Comparison of ENCODE assay signal across 16 cellular contexts in genomic region chr12:89281534-89281857, GRCh38.
A peak's percentile ranks its signal among the peaks of the same experiment; 100 is the strongest.
DNase-seq lines count a peak whose midpoint lies in the region; ATAC-seq and TF ChIP-seq lines count a peak whose summit lies in the region.
"Had no signal": no experiment of that assay in that cellular context is flagged by ENCODE, and none has a peak within 500 bp of the region (broad histone marks: within the 10 kb centered on the region; RNA-seq: fewer than 3 reads in every experiment).

No MANE protein-coding gene starts in this region.

- peak overlapping the region in 7 of 11 experiments; percentile 11 to 69 (median 61); a peak in 10 of 22 replicates for H3K9ac ChIP-seq in BLaER1 treated with 17β-estradiol and CSF1 and Interleukin-3, amounts not matched to agents 10 nM and 100 nM
- H3K9ac ChIP-seq: KMS-11 had no signal

- peak overlapping the region; percentile 22 to 74 (median 61); a peak in 20 of 22 replicates for H3K4me2 ChIP-seq in BLaER1 treated with 17β-estradiol and CSF1 and Interleukin-3, amounts not matched to agents 10 nM and 100 nM
- H3K4me2 ChIP-seq: KMS-11 had no signal

- no peaks in the 10 kb centered on the region for H3K9me3 ChIP-seq in A673 (ENCODE audit: low read depth, low read length, poor library complexity, severe bottlenecking)
- peaks cover 0 to 17% (median 0%) of the 10 kb centered on the region in 11 experiments; a peak in 7 of 22 replicates for H3K9me3 ChIP-seq in BLaER1 treated with 17β-estradiol and CSF1 and Interleukin-3, amounts not matched to agents 10 nM and 100 nM (replicated peaks in 1 of 11)
- H3K9me3 ChIP-seq: tibial nerve had no signal

- H4K20me1 ChIP-seq in BLaER1 treated with 17β-estradiol and CSF1 and Interleukin-3, amounts not matched to agents 10 nM and 100 nM: no peaks in the 10 kb centered on the region

- H3K4me3 Mint-ChIP-seq in activated naive CD8-positive, alpha-beta T cell treated with anti-CD3 and anti-CD28 coated beads, Interleukin-2, amount 50 U/mL, for 24 hours: no peak overlapping the region
- peak overlapping the region; percentile 31 for H3K4me3 Mint-ChIP-seq in natural killer cell
- H3K4me3 Mint-ChIP-seq: activated B cell treated with CpG ODN at 0.5 μM for 24 hours had no signal

- peaks cover 89% of the 10 kb centered on the region for H3K4me1 ChIP-seq in A673 (ENCODE audit: insufficient read depth, low read length, poor library complexity, severe bottlenecking)
- peaks cover 6 to 53% (median 16%) of the 10 kb centered on the region in 10 experiments; a peak in 17 of 20 replicates for H3K4me1 ChIP-seq in BLaER1 treated with 17β-estradiol and CSF1 and Interleukin-3, amounts not matched to agents 10 nM and 100 nM

- H3K27ac Mint-ChIP-seq in activated naive CD8-positive, alpha-beta T cell treated with anti-CD3 and anti-CD28 coated beads, Interleukin-2, amount 50 U/mL, for 24 hours: peak overlapping the region; percentile 47
- peak overlapping the region; percentile 85 to 90 for H3K27ac Mint-ChIP-seq in natural killer cell
- H3K27ac Mint-ChIP-seq: activated B cell treated with CpG ODN at 0.5 μM for 24 hours, progenitor cell of endocrine pancreas had no signal

- no peaks in the 10 kb centered on the region for H3K36me3 ChIP-seq in A673 (ENCODE audit: insufficient read depth, low read length, poor library complexity, severe bottlenecking)
- no peaks in the 10 kb centered on the region for H3K36me3 ChIP-seq in BLaER1 treated with 17β-estradiol and CSF1 and Interleukin-3, amounts not matched to agents 10 nM and 100 nM
- H3K36me3 ChIP-seq: tibial nerve had no signal

- CTCF ChIA-PET in A673 (lab: Charles Lee): no interaction called here

- no peaks in the 10 kb centered on the region for H3K27me3 ChIP-seq in A673 (replicated peaks; ENCODE audit: insufficient read depth, low read depth, low read length, poor library complexity)
- H3K27me3 ChIP-seq in BLaER1 treated with 17β-estradiol and CSF1 and Interleukin-3, amounts not matched to agents 10 nM and 100 nM: no peaks in the 10 kb centered on the region
- H3K27me3 ChIP-seq: dorsolateral prefrontal cortex, tibial nerve had no signal

- DNase-seq in A673 (ENCODE audit: low spot score): no peak
- no peak for DNase-seq in activated naive CD8-positive, alpha-beta T cell treated with anti-CD3 and anti-CD28 coated beads, Interleukin-2, amount 50 U/mL, for 24 hours
- DNase-seq in natural killer cell: no peak
- DNase-seq in NCI-H2171 (lab: John Stamatoyannopoulos, UW): no peak
- no peak for DNase-seq in HPDE6-E6E7 (ENCODE audit: extremely low spot score)
- no peak for DNase-seq in NCI-H524 treated with DMSO at 0.1 percent for 48 hours (lab: John Stamatoyannopoulos, UW)
- DNase-seq in superior temporal gyrus (ENCODE audit: extremely low spot score): no peak
- DNase-seq: activated B cell treated with CpG ODN at 0.5 μM for 24 hours; activated T-cell treated with anti-CD3 and anti-CD28 coated beads, Interleukin-2, amount 50 U/mL, for 4 hours; dorsolateral prefrontal cortex; NCI-H526 had no signal

- peaks cover 3% of the 10 kb centered on the region for H3K36me3 Mint-ChIP-seq in activated naive CD8-positive, alpha-beta T cell treated with anti-CD3 and anti-CD28 coated beads, Interleukin-2, amount 50 U/mL, for 24 hours (ENCODE audit: low read depth)
- no peaks in the 10 kb centered on the region for H3K36me3 Mint-ChIP-seq in natural killer cell

- H3K9me3 Mint-ChIP-seq in activated naive CD8-positive, alpha-beta T cell treated with anti-CD3 and anti-CD28 coated beads, Interleukin-2, amount 50 U/mL, for 24 hours: peaks cover 3% of the 10 kb centered on the region
- H3K9me3 Mint-ChIP-seq in natural killer cell: no peaks in the 10 kb centered on the region

- POLR2A ChIA-PET in A673 (lab: Charles Lee; ENCODE audit: low non-redundant PET): no interaction called here

- no peak for ATAC-seq in activated naive CD8-positive, alpha-beta T cell treated with anti-CD3 and anti-CD28 coated beads, Interleukin-2, amount 50 U/mL, for 24 hours
- ATAC-seq in natural killer cell: no peak
- ATAC-seq: GM12878 had no signal

- BruUV-seq in A673 (replicated peaks; lab: Mats Ljungman, UMichigan): no TSS peak

- TF ChIP-seq CTCF in A673 (conservative IDR thresholded peaks at IDR 0.05; ENCODE audit: low read depth, low read length) (no peak), natural killer cell (IDR thresholded peaks at IDR 0.05) (no peak)

- no peaks in the 10 kb centered on the region for H3K27me3 Mint-ChIP-seq in activated naive CD8-positive, alpha-beta T cell treated with anti-CD3 and anti-CD28 coated beads, Interleukin-2, amount 50 U/mL, for 24 hours
- H3K27me3 Mint-ChIP-seq in natural killer cell (ENCODE audit: low read depth in 2 of 2): no peaks in the 10 kb centered on the region
- H3K27me3 Mint-ChIP-seq: progenitor cell of endocrine pancreas had no signal

- peak overlapping the region; percentile 85 for H3K27ac ChIP-seq in A673 (ENCODE audit: low read depth, low read length, poor library complexity, severe bottlenecking)
- H3K27ac ChIP-seq in BLaER1 treated with 17β-estradiol and CSF1 and Interleukin-3, amounts not matched to agents 10 nM and 100 nM: peak overlapping the region; percentile 44 to 86 (median 77); a peak in 21 of 22 replicates
- H3K27ac ChIP-seq: KMS-11 had no signal

- intact Hi-C loops in A673 (cut with micrococcal nuclease; ENCODE audit: unreplicated experiment): no loop called here
- intact Hi-C loops in natural killer cell (cut with micrococcal nuclease): loop anchor here (2.0 to 5.0 kb wide), 2 partner anchors 57 to 71 kb away; partner anchors contain the start of gene DUSP6

- peaks cover 30% of the 10 kb centered on the region for H3K4me1 Mint-ChIP-seq in activated naive CD8-positive, alpha-beta T cell treated with anti-CD3 and anti-CD28 coated beads, Interleukin-2, amount 50 U/mL, for 24 hours
- H3K4me1 Mint-ChIP-seq in natural killer cell: peaks cover 32 to 37% of the 10 kb centered on the region in 2 donors

- no peak overlapping the region for H3K4me3 ChIP-seq in A673 (ENCODE audit: low read depth, low read length, poor library complexity, severe bottlenecking)
- H3K4me3 ChIP-seq in BLaER1 treated with 17β-estradiol and CSF1 and Interleukin-3, amounts not matched to agents 10 nM and 100 nM: peak overlapping the region in 1 of 10 experiments; percentile 9; a peak in 1 of 20 replicates
- H3K4me3 ChIP-seq: dorsolateral prefrontal cortex, GM12878, tibial nerve had no signal
